In genomic region chr6:11810039-11810541, GRCh38 we compare ENCODE assay signal across 8 cellular contexts. TPM values are rescaled to one million over a fixed set of nuclear protein-coding genes. Genes with fewer than 3 reads are reported as not detected.
DNase-seq lines count a peak whose midpoint lies in the region; ATAC-seq and TF ChIP-seq lines count a peak whose summit lies in the region.

No MANE protein-coding gene starts in this region.

- H3K4me3 ChIP-seq in RWPE2 (ENCODE audit: severe bottlenecking): no peak overlapping the region

- no peaks in the 10 kb centered on the region for H3K36me3 Mint-ChIP-seq in activated CD8-positive, alpha-beta memory T cell treated with anti-CD3 and anti-CD28 coated beads, Interleukin-2, amount 10 ng/mL, durations not matched to agents 7 days and 5 days
- no peaks in the 10 kb centered on the region for H3K36me3 Mint-ChIP-seq in activated T-helper 17 cell treated with anti-CD3 and anti-CD28 coated beads, Interleukin-2, amount 50 U/mL, for 72 hours (ENCODE audit: low read depth)

- ATAC-seq in RWPE2 (ENCODE audit: low read depth): peak; percentile 84
- no peak for ATAC-seq in foreskin keratinocyte
- ATAC-seq in activated CD8-positive, alpha-beta memory T cell treated with anti-CD3 and anti-CD28 coated beads, Interleukin-2, amount 10 ng/mL, durations not matched to agents 7 days and 5 days: no peak
- ATAC-seq in activated T-helper 17 cell treated with anti-CD3 and anti-CD28 coated beads, Interleukin-2, amount 50 U/mL, for 72 hours (replicated peaks): no peak
- no peak for ATAC-seq in HG03095 (IDR thresholded peaks at IDR 0.05; ENCODE audit: unreplicated experiment)

- no peak for TF ChIP-seq CTCF in RWPE2 (IDR thresholded peaks at IDR 0.05; ENCODE audit: poor library complexity, severe bottlenecking)
- no peak for TF ChIP-seq CTCF in foreskin keratinocyte (conservative IDR thresholded peaks at IDR 0.05)
- no peak for TF ChIP-seq CTCF in GM10248 (IDR thresholded peaks at IDR 0.05; ENCODE audit: control extremely low read depth, extremely low read depth, low read depth, missing control alignments)

- peaks cover 7% of the 10 kb centered on the region for H3K27me3 Mint-ChIP-seq in activated CD8-positive, alpha-beta memory T cell treated with anti-CD3 and anti-CD28 coated beads, Interleukin-2, amount 10 ng/mL, durations not matched to agents 7 days and 5 days
- peaks cover 2% of the 10 kb centered on the region for H3K27me3 Mint-ChIP-seq in activated T-helper 17 cell treated with anti-CD3 and anti-CD28 coated beads, Interleukin-2, amount 50 U/mL, for 72 hours

- POLR2A ChIA-PET in GM10248 (lab: Yijun Ruan, JAX): no interaction called here

- DNase-seq in GM03348 (ENCODE audit: low spot score): peak; percentile 78
- DNase-seq in RWPE2 (ENCODE audit: low spot score): peak; percentile 70
- peak; percentile 62 to 82 for DNase-seq in foreskin keratinocyte
- peak; percentile 96 for DNase-seq in renal cortical epithelial cell (ENCODE audit: low read depth)
- no peak for DNase-seq in GM10248 (ENCODE audit: extremely low spot score)
- DNase-seq in activated CD8-positive, alpha-beta memory T cell treated with anti-CD3 and anti-CD28 coated beads, Interleukin-2, amount 10 ng/mL, durations not matched to agents 7 days and 5 days: no peak

- no peaks in the 10 kb centered on the region for H3K9me3 ChIP-seq in RWPE2 (ENCODE audit: severe bottlenecking)

- no peak overlapping the region for H3K27ac Mint-ChIP-seq in activated CD8-positive, alpha-beta memory T cell treated with anti-CD3 and anti-CD28 coated beads, Interleukin-2, amount 10 ng/mL, durations not matched to agents 7 days and 5 days
- no peak overlapping the region for H3K27ac Mint-ChIP-seq in activated T-helper 17 cell treated with anti-CD3 and anti-CD28 coated beads, Interleukin-2, amount 50 U/mL, for 72 hours

- CTCF ChIA-PET in GM10248 (lab: Yijun Ruan, JAX): interaction anchor here (1.2 to 1.4 kb wide), 3 partner anchors 8 to 26 kb away, joined by 3 to 6 read pairs (median 4); no protein-coding TSS in a partner anchor
- CTCF ChIA-PET in activated CD8-positive, alpha-beta memory T cell treated with anti-CD3 and anti-CD28 coated beads, Interleukin-2, amount 10 ng/mL, durations not matched to agents 7 days and 5 days (lab: Charles Lee): no interaction called here

- peak overlapping the region; percentile 7 for H3K27ac ChIP-seq in RWPE2 (ENCODE audit: poor library complexity, severe bottlenecking)
- H3K27ac ChIP-seq in foreskin keratinocyte: no peak overlapping the region

- no peaks in the 10 kb centered on the region for H3K36me3 ChIP-seq in RWPE2 (ENCODE audit: low read depth)

- H3K4me1 Mint-ChIP-seq in activated CD8-positive, alpha-beta memory T cell treated with anti-CD3 and anti-CD28 coated beads, Interleukin-2, amount 10 ng/mL, durations not matched to agents 7 days and 5 days: no peaks in the 10 kb centered on the region
- H3K4me1 Mint-ChIP-seq in activated T-helper 17 cell treated with anti-CD3 and anti-CD28 coated beads, Interleukin-2, amount 50 U/mL, for 72 hours: peaks cover 27% of the 10 kb centered on the region

- peaks cover 16% of the 10 kb centered on the region for H3K4me1 ChIP-seq in RWPE2 (ENCODE audit: insufficient read depth, poor library complexity, severe bottlenecking)
- H3K4me1 ChIP-seq in foreskin keratinocyte: peaks cover 15% of the 10 kb centered on the region

- H3K27me3 ChIP-seq in RWPE2 (ENCODE audit: insufficient read depth, poor library complexity, severe bottlenecking) (no peaks in the 10 kb centered on the region), foreskin keratinocyte (no peaks in the 10 kb centered on the region)

- H3K4me3 Mint-ChIP-seq in activated CD8-positive, alpha-beta memory T cell treated with anti-CD3 and anti-CD28 coated beads, Interleukin-2, amount 10 ng/mL, durations not matched to agents 7 days and 5 days: no peak overlapping the region
- no peak overlapping the region for H3K4me3 Mint-ChIP-seq in activated T-helper 17 cell treated with anti-CD3 and anti-CD28 coated beads, Interleukin-2, amount 50 U/mL, for 72 hours

- H3K9me3 Mint-ChIP-seq in activated CD8-positive, alpha-beta memory T cell treated with anti-CD3 and anti-CD28 coated beads, Interleukin-2, amount 10 ng/mL, durations not matched to agents 7 days and 5 days (ENCODE audit: low read depth): no peaks in the 10 kb centered on the region
- H3K9me3 Mint-ChIP-seq in activated T-helper 17 cell treated with anti-CD3 and anti-CD28 coated beads, Interleukin-2, amount 50 U/mL, for 72 hours: no peaks in the 10 kb centered on the region

RNA-seq across cellular contexts. Expression of gene ADTRP, which starts 31.5 kb away (rescaled TPM):
- total RNA-seq in foreskin keratinocyte: 3.1 and 5.5 TPM in 2 replicates
- polyA plus RNA-seq in foreskin keratinocyte: 3.0 and 4.3 TPM in 2 replicates
- 1.4 and 7.1 TPM in 2 replicates for total RNA-seq in renal cortical epithelial cell
- total RNA-seq in activated CD8-positive, alpha-beta memory T cell treated with anti-CD3 and anti-CD28 coated beads, Interleukin-2, amount 10 ng/mL, durations not matched to agents 7 days and 5 days: 1 to 10 TPM in 1 of 2 experiments, under 1 TPM in 1; 0.47 to 2.0 TPM
- 10 to 100 TPM; 47.7 to 81.3 TPM for total RNA-seq in activated T-helper 17 cell treated with anti-CD3 and anti-CD28 coated beads, Interleukin-2, amount 50 U/mL, for 72 hours

Comparison
In these comparisons a context has a peak if more than half of its experiments do, and no peak if none do; other contexts are left out.
1. DNase-seq: peak in GM03348 (single experiment), RWPE2 (single experiment), foreskin keratinocyte (2 of 2) and renal cortical epithelial cell (single experiment); none in GM10248 (single experiment) and activated CD8-positive, alpha-beta memory T cell treated with anti-CD3 and anti-CD28 coated beads, Interleukin-2, amount 10 ng/mL, durations not matched to agents 7 days and 5 days (single experiment).